1 cellular context compared by ENCODE assay signal in genomic region chr12:54341901-54342300, GRCh38.
A peak's percentile ranks its signal among the peaks of the same experiment; 100 is the strongest.
TF ChIP-seq lines count a peak whose summit lies in the region.

No MANE protein-coding gene starts in this region.

TF ChIP-seq in IMR-90, 13 proteins besides CTCF, POLR2A, EP300 and RAD21:
- TF ChIP-seq CEBPB (IDR thresholded peaks at IDR 0.05; ENCODE audit: low read depth, low read length) (peak; percentile 37; the same call in 1 of the 2 replicates), SMC3 (IDR thresholded peaks at IDR 0.05; ENCODE audit: low read depth, low read length) (no peak)
TF ChIP-seq in IMR-90: peak in this region for 1.
